In the genomic region with DNA sequence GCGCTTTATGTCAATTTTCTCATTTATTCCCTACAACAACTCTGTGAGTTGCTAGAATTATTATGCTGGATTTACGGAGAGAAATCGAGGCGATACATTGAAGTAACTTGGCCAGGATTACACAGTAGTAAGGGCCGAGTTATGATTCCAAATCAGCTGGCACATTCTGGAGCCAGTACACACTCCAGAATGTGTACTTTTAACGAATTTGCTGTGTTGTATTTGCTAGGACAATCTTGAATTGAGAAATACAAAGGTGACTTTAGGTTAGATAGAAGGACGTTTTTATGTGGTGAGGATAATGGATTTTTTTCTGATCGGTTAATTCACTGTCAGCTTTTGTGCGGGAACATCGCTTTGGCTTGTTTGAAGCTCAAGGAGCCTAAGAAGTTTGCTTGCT, we compare ENCODE assay signal across 11 cellular contexts. TPM values are rescaled to one million over a fixed set of nuclear protein-coding genes. Genes with fewer than 3 reads are reported as not detected.
A peak's percentile ranks its signal among the peaks of the same experiment; 100 is the strongest.
DNase-seq lines count a peak whose midpoint lies in the region; ATAC-seq, FAIRE-seq and TF ChIP-seq lines count a peak whose summit lies in the region.
"Had no signal": no experiment of that assay in that cellular context is flagged by ENCODE, and none has a peak within 500 bp of the region (broad histone marks: within the 10 kb centered on the region; RNA-seq: fewer than 3 reads in every experiment).

No MANE protein-coding gene starts in this region.

- peak overlapping the region; percentile 81 for H3K4me3 Mint-ChIP-seq in natural killer cell

- CTCF ChIA-PET in A549 (lab: Yijun Ruan, JAX): no interaction called here

- intact Hi-C loops in ascending aorta (cut with DNase I) (loop anchor here (5.0 to 10.0 kb wide), 3 partner anchors 220 to 327 kb away; a partner anchor contains a TSS), natural killer cell (cut with micrococcal nuclease) (no loop called here)

- 67% methylated on average over 10 of the region's 10 CpGs for WGBS in A549 (ENCODE audit: missing lambda C conversion rate)

- peak overlapping the region; percentile 92 for H3K9ac ChIP-seq in ES-I3 (ENCODE audit: low read depth, low read length)

- H3K4me1 Mint-ChIP-seq in natural killer cell: peaks cover 7 to 11% of the 10 kb centered on the region in 2 donors

- no peak for TF ChIP-seq RAD21 in A549 (conservative IDR thresholded peaks at IDR 0.05 in 1 of 2, IDR thresholded peaks at IDR 0.05 in 1 of 2)

- peaks cover 39 to 51% of the 10 kb centered on the region in 2 donors for H3K27me3 Mint-ChIP-seq in natural killer cell (ENCODE audit: low read depth in 2 of 2)

- ATAC-seq in A549 (no peak), natural killer cell (no peak)
- ATAC-seq: gastroesophageal sphincter had no signal

- peak; percentile 59 for FAIRE-seq in A549 (lab: Jason Lieb, UNC)

- DNase-seq in A549 (ENCODE audit: low read depth in 1 of 2, low spot score in 1 of 2) (no peak), ascending aorta (ENCODE audit: low spot score in 2 of 2) (no peak), natural killer cell (no peak), globus pallidus (ENCODE audit: low spot score) (no peak), NCI-H2171 (lab: John Stamatoyannopoulos, UW) (no peak), middle frontal gyrus (ENCODE audit: extremely low spot score, low spot score) (no peak)
- no peak for DNase-seq in stimulated activated CD8-positive, alpha-beta memory T cell treated with anti-CD3 and anti-CD28 coated beads, Interleukin-4, amount 100 ng/mL, for 48 hours
- DNase-seq: activated CD4-positive, alpha-beta T cell treated with anti-CD3 and anti-CD28 coated beads, Interleukin-2, amount 50 U/mL, for 4 hours; NCI-H146 had no signal

- TF ChIP-seq CTCF in A549 (IDR thresholded peaks at IDR 0.05): no peak
- no peak for TF ChIP-seq CTCF in ascending aorta (IDR thresholded peaks at IDR 0.05)
- TF ChIP-seq CTCF in natural killer cell (IDR thresholded peaks at IDR 0.05): no peak

- H3K36me3 Mint-ChIP-seq in natural killer cell: peaks cover 5% of the 10 kb centered on the region

- POLR2A ChIA-PET in A549 (lab: Yijun Ruan, JAX): no interaction called here

- H3K4me1 ChIP-seq in A549: peaks cover 5% of the 10 kb centered on the region; the same call in 1 of the 3 replicates
- peaks cover 27% of the 10 kb centered on the region; the same call in 1 of the 2 replicates for H3K4me1 ChIP-seq in ES-I3 (ENCODE audit: insufficient read depth, low read length)
- peaks cover 0 to 4% of the 10 kb centered on the region in 2 donors for H3K4me1 ChIP-seq in ascending aorta

- H3K9me3 Mint-ChIP-seq in natural killer cell: no peaks in the 10 kb centered on the region

- no peaks in the 10 kb centered on the region for H3K27me3 ChIP-seq in ascending aorta

- no peak for TF ChIP-seq POLR2A in A549 (IDR thresholded peaks at IDR 0.05; ENCODE audit: low read length)

- H3K9me3 ChIP-seq in A549 (no peaks in the 10 kb centered on the region), ES-I3 (ENCODE audit: control insufficient read depth, insufficient read depth, low read length) (no peaks in the 10 kb centered on the region), ascending aorta (no peaks in the 10 kb centered on the region)
- H3K9me3 ChIP-seq: gastroesophageal sphincter had no signal

- no peak overlapping the region for H3K4me2 ChIP-seq in A549

- no peak overlapping the region for H3K27ac ChIP-seq in A549
- peak overlapping the region in 1 of 2 donors; percentile 3 for H3K27ac ChIP-seq in ascending aorta

- no peak overlapping the region for H3K27ac Mint-ChIP-seq in natural killer cell

- H3K4me3 ChIP-seq in A549 (no peak overlapping the region), ascending aorta (peak overlapping the region; percentile 80 to 92)

- no peaks in the 10 kb centered on the region for H3K36me3 ChIP-seq in ES-I3 (ENCODE audit: insufficient read depth, low read length)
- no peaks in the 10 kb centered on the region for H3K36me3 ChIP-seq in ascending aorta
- H3K36me3 ChIP-seq: gastroesophageal sphincter had no signal

- TF ChIP-seq EP300 in A549 (IDR thresholded peaks at IDR 0.05): no peak

TF ChIP-seq in A549, 52 proteins besides CTCF, POLR2A, EP300 and RAD21:
- TF ChIP-seq PHF8 (IDR thresholded peaks at IDR 0.05; ENCODE audit: borderline replicate concordance, low read depth) (no peak), ZFP36 (IDR thresholded peaks at IDR 0.05; ENCODE audit: borderline replicate concordance, partially characterized antibody) (no peak), CBX8 (IDR thresholded peaks at IDR 0.05) (0 out of 2 replicates have a peak, but pooled peaks have one; percentile 15)

RNA-seq across cellular contexts. Expression of a gene that starts 1.4 kb away (rescaled TPM):
- 0.08 and 0.13 TPM in 2 replicates for polyA plus RNA-seq in A549 (2011; rRNA removed)
- polyA plus RNA-seq in A549 (2012; cell fraction: cytosol; rRNA removed): 0.03 and 0.04 TPM in 2 replicates
- 0.02 and 0.12 TPM in 2 replicates for polyA plus RNA-seq in A549 (2012; cell fraction: nucleus; rRNA removed)
- polyA plus RNA-seq in A549 (2017; fragmentation: RNase III; extraction: RNeasy Plus Mini Kit Qiagen cat#74134 plus additional on column Dnase treatment): 0.21 to 0.34 TPM (median 0.28 TPM) in 3 replicates
- 0.24 and 0.58 TPM in 2 replicates for polyA minus RNA-seq in A549 (2011; rRNA and poly(A)+ RNA removed)
- total RNA-seq in ascending aorta: 15.4 TPM
- total RNA-seq in natural killer cell: not detected

Comparison
In these comparisons a context has a peak if more than half of its experiments do, and no peak if none do; other contexts are left out.
1. RNA of a gene that starts 1.4 kb away (total RNA-seq): 15.4 TPM in ascending aorta (single experiment); not detected in natural killer cell; every median in the first group is over 10 times any median in the second.